26 cellular contexts compared by ENCODE assay signal in the genomic region with DNA sequence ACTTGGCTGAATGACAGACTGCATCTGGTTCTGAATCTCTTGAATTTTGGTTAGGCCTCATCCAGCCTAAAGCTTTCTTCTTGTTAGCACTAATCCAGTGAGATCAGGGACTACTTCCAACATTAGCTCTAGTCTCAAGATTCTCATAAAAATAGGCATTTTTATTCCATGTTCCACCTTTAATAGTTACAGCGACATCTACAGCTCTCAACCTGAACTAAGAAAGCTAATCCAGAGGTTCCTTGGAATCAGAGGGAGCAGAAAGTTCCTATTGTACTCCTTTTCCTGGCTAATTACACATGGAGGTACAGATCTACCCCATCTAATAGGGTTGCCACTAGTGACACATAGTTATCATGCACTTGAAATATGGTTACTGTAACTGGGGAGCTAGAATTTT.
"Had no signal": no experiment of that assay in that cellular context is flagged by ENCODE, and none has a peak within 500 bp of the region (broad histone marks: within the 10 kb centered on the region; RNA-seq: fewer than 3 reads in every experiment).

No MANE protein-coding gene starts in this region.

- H3K9me3 ChIP-seq: gastrocnemius medialis had no signal

- H3K4me3 ChIP-seq: coronary artery, dorsolateral prefrontal cortex, gastrocnemius medialis, heart left ventricle had no signal

- H3K27ac ChIP-seq: brain microvascular endothelial cell, coronary artery, dorsolateral prefrontal cortex, foreskin keratinocyte, gastrocnemius medialis, heart left ventricle had no signal

- H3K27me3 ChIP-seq: brain microvascular endothelial cell, foreskin keratinocyte, gastrocnemius medialis, heart left ventricle had no signal

- DNase-seq: activated CD4-positive, alpha-beta memory T cell treated with anti-CD3 and anti-CD28 coated beads, Interleukin-2, amount 10 ng/mL, durations not matched to agents 7 days and 5 days; activated CD4-positive, alpha-beta T cell treated with anti-CD3 and anti-CD28 coated beads for 36 hours; activated CD4-positive, alpha-beta T cell treated with anti-CD3 and anti-CD28 coated beads, Interleukin-2, amount 10 ng/mL, durations not matched to agents 24 days and 14 days; activated CD4-positive, alpha-beta T cell treated with anti-CD3 and anti-CD28 coated beads, Interleukin-2, amount 50 U/mL, for 4 hours; activated CD4-positive, CD25-positive, alpha-beta regulatory T cell; activated CD4-positive, CD25-positive, alpha-beta regulatory T cell treated with anti-CD3 and anti-CD28 coated beads, Interleukin-2, amount 50 U/mL, for 72 hours; activated CD8-positive, alpha-beta memory T cell treated with anti-CD3 and anti-CD28 coated beads, Interleukin-2, amount 50 U/mL, for 48 hours; activated gamma-delta T cell; activated naive CD4-positive, alpha-beta T cell treated with anti-CD3 and anti-CD28 coated beads, Interleukin-2, amount 50 U/mL, for 16 hours; activated naive CD4-positive, alpha-beta T cell treated with Interleukin-2 at 50 U/mL for 16 hours; activated T-cell treated with anti-CD3 and anti-CD28 coated beads for 4 hours; activated T-cell treated with anti-CD3 and anti-CD28 coated beads, Interleukin-2, amount 50 U/mL, for 24 hours; activated T-cell treated with anti-CD3 and anti-CD28 coated beads, Interleukin-2, amount 50 U/mL, for 72 hours; amniotic stem cell; anterior cingulate cortex; brain microvascular endothelial cell; dorsolateral prefrontal cortex; effector memory CD4-positive, alpha-beta T cell; endodermal cell; foreskin keratinocyte; gastrocnemius medialis; glutamatergic neuron; heart left ventricle; T-helper 2 cell had no signal

- ATAC-seq: activated CD4-positive, alpha-beta T cell treated with anti-CD3 and anti-CD28 coated beads for 36 hours; activated T-cell treated with anti-CD3 and anti-CD28 coated beads, Interleukin-2, amount 50 U/mL, for 72 hours; esophagus mucosa; foreskin keratinocyte; gastrocnemius medialis; heart left ventricle had no signal

- H3K36me3 ChIP-seq: brain microvascular endothelial cell, gastrocnemius medialis, heart left ventricle had no signal

- H3K4me1 ChIP-seq: foreskin keratinocyte, gastrocnemius medialis, heart left ventricle had no signal
